In genomic region chr10:36779238-36779846, GRCh38 we compare ENCODE assay signal across 8 cellular contexts.
DNase-seq lines count a peak whose midpoint lies in the region; ATAC-seq and TF ChIP-seq lines count a peak whose summit lies in the region.

No MANE protein-coding gene starts in this region.

- H3K4me2 ChIP-seq in KMS-11: no peak overlapping the region

- H3K4me1 ChIP-seq in KMS-11 (ENCODE audit: low read depth, poor library complexity, severe bottlenecking) (no peaks in the 10 kb centered on the region), sigmoid colon (no peaks in the 10 kb centered on the region)

- DNase-seq in AG08395 (ENCODE audit: low spot score): peak; percentile 83
- peak; percentile 24 for DNase-seq in WTC11 (ENCODE audit: low spot score)
- no peak for DNase-seq in left cardiac atrium
- no peak for DNase-seq in sigmoid colon
- no peak for DNase-seq in NCI-H1417 treated with DMSO at 0.1 percent for 48 hours (lab: John Stamatoyannopoulos, UW)
- DNase-seq in activated CD4-positive, alpha-beta T cell treated with anti-CD3 and anti-CD28 coated beads, Interleukin-2, amount 50 U/mL, for 48 hours: no peak

- no peak overlapping the region for H3K4me3 ChIP-seq in KMS-11 (IDR thresholded peaks at IDR 0.05; ENCODE audit: insufficient read depth, low read depth, low read length)
- H3K4me3 ChIP-seq in sigmoid colon: no peak overlapping the region

- TF ChIP-seq EP300 in sigmoid colon (IDR thresholded peaks at IDR 0.05): no peak

- H3K27me3 ChIP-seq in KMS-11 (ENCODE audit: insufficient read depth, low read depth): no peaks in the 10 kb centered on the region
- H3K27me3 ChIP-seq in sigmoid colon: no peaks in the 10 kb centered on the region

- H3K9me3 ChIP-seq in sigmoid colon: no peaks in the 10 kb centered on the region

- H3K9me3 Mint-ChIP-seq in WTC11: peaks cover 3% of the 10 kb centered on the region; the same call in 1 of the 2 replicates

- no peaks in the 10 kb centered on the region for H3K79me2 ChIP-seq in KMS-11 (ENCODE audit: insufficient read depth, low read depth)

- no peak overlapping the region for H3K4me3 Mint-ChIP-seq in WTC11

- no peaks in the 10 kb centered on the region for H3K27me3 Mint-ChIP-seq in WTC11 (ENCODE audit: low read depth)

- no peak overlapping the region for H3K9ac ChIP-seq in KMS-11

- POLR2A ChIA-PET in WTC11 (lab: Charles Lee): interaction anchor here (0.6 kb wide), 1 partner anchor 102 kb away, joined by 15 read pairs; no protein-coding TSS in a partner anchor

- H3K36me3 ChIP-seq in KMS-11 (ENCODE audit: insufficient read depth): no peaks in the 10 kb centered on the region
- no peaks in the 10 kb centered on the region for H3K36me3 ChIP-seq in sigmoid colon

- peaks cover 6% of the 10 kb centered on the region for H3K4me1 Mint-ChIP-seq in WTC11

- CTCF ChIA-PET in WTC11 (lab: Charles Lee): interaction anchor here (0.5 to 1.7 kb wide), 22 partner anchors 9 to 1512 kb away, joined by 3 to 50 read pairs (median 4); no protein-coding TSS in a partner anchor

- no peak overlapping the region for H3K27ac Mint-ChIP-seq in WTC11

- TF ChIP-seq POLR2A in sigmoid colon (IDR thresholded peaks at IDR 0.05): no peak

- H3K36me3 Mint-ChIP-seq in WTC11: no peaks in the 10 kb centered on the region

- H2AFZ ChIP-seq in KMS-11 (ENCODE audit: low read depth): no peak overlapping the region

- no peaks in the 10 kb centered on the region for H4K20me1 ChIP-seq in KMS-11 (ENCODE audit: insufficient read depth)

- 8 to 14% methylated on average over 2 of the region's 2 CpGs for WGBS in sigmoid colon, 2 donors

- intact Hi-C loops in left cardiac atrium (cut with DNase I) (loop anchor here (2.0 to 5.0 kb wide), 2 partner anchors 1142 to 1145 kb away; no protein-coding TSS in a partner anchor), sigmoid colon (cut with DNase I) (loop anchor here (1.0 to 10.0 kb wide), 2 partner anchors 1144 to 1545 kb away; no protein-coding TSS in a partner anchor)

- TF ChIP-seq CTCF in KMS-11 (conservative IDR thresholded peaks at IDR 0.05; ENCODE audit: low read depth, low read length) (peak; percentile 56), WTC11 (IDR thresholded peaks at IDR 0.05) (no peak), sigmoid colon (IDR thresholded peaks at IDR 0.05) (peak; percentile 74 to 87 (median 82))

- H3K27ac ChIP-seq in KMS-11: no peak overlapping the region
- H3K27ac ChIP-seq in sigmoid colon: no peak overlapping the region

- ATAC-seq in WTC11 (peak; percentile 87), left cardiac atrium (peak; percentile 95), HG02981 (IDR thresholded peaks at IDR 0.05; ENCODE audit: unreplicated experiment) (no peak)

TF ChIP-seq in WTC11, 78 proteins besides CTCF, POLR2A, EP300 and RAD21 (continues in another document):
- no peak for TF ChIP-seq NR1H2 (CRISPR knock-in tag; IDR thresholded peaks at IDR 0.05)
- TF ChIP-seq ZNF281 (CRISPR knock-in tag; IDR thresholded peaks at IDR 0.05): no peak
- no peak for TF ChIP-seq ZNF263 (CRISPR knock-in tag; IDR thresholded peaks at IDR 0.05; ENCODE audit: low read depth)
- TF ChIP-seq, protein P1, sequence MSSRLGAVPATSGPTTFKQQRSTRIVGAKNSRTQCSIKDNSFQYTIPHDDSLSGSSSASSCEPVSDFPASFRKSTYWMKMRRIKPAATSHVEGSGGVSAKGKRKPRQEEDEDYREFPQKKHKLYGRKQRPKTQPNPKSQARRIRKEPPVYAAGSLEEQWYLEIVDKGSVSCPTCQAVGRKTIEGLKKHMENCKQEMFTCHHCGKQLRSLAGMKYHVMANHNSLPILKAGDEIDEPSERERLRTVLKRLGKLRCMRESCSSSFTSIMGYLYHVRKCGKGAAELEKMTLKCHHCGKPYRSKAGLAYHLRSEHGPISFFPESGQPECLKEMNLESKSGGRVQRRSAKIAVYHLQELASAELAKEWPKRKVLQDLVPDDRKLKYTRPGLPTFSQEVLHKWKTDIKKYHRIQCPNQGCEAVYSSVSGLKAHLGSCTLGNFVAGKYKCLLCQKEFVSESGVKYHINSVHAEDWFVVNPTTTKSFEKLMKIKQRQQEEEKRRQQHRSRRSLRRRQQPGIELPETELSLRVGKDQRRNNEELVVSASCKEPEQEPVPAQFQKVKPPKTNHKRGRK (CRISPR knock-in tag; IDR thresholded peaks at IDR 0.05; ENCODE audit: borderline replicate concordance): no peak
- TF ChIP-seq SOX15 (CRISPR knock-in tag; IDR thresholded peaks at IDR 0.05): no peak
- no peak for TF ChIP-seq KAT7 (CRISPR knock-in tag; IDR thresholded peaks at IDR 0.05; ENCODE audit: borderline replicate concordance)
- TF ChIP-seq, protein P2, sequence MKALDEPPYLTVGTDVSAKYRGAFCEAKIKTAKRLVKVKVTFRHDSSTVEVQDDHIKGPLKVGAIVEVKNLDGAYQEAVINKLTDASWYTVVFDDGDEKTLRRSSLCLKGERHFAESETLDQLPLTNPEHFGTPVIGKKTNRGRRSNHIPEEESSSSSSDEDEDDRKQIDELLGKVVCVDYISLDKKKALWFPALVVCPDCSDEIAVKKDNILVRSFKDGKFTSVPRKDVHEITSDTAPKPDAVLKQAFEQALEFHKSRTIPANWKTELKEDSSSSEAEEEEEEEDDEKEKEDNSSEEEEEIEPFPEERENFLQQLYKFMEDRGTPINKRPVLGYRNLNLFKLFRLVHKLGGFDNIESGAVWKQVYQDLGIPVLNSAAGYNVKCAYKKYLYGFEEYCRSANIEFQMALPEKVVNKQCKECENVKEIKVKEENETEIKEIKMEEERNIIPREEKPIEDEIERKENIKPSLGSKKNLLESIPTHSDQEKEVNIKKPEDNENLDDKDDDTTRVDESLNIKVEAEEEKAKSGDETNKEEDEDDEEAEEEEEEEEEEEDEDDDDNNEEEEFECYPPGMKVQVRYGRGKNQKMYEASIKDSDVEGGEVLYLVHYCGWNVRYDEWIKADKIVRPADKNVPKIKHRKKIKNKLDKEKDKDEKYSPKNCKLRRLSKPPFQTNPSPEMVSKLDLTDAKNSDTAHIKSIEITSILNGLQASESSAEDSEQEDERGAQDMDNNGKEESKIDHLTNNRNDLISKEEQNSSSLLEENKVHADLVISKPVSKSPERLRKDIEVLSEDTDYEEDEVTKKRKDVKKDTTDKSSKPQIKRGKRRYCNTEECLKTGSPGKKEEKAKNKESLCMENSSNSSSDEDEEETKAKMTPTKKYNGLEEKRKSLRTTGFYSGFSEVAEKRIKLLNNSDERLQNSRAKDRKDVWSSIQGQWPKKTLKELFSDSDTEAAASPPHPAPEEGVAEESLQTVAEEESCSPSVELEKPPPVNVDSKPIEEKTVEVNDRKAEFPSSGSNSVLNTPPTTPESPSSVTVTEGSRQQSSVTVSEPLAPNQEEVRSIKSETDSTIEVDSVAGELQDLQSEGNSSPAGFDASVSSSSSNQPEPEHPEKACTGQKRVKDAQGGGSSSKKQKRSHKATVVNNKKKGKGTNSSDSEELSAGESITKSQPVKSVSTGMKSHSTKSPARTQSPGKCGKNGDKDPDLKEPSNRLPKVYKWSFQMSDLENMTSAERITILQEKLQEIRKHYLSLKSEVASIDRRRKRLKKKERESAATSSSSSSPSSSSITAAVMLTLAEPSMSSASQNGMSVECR (CRISPR knock-in tag; IDR thresholded peaks at IDR 0.05; ENCODE audit: borderline replicate concordance): no peak
- TF ChIP-seq MYBL2 (CRISPR knock-in tag; IDR thresholded peaks at IDR 0.05): no peak
- no peak for TF ChIP-seq ZNF232 (CRISPR knock-in tag; IDR thresholded peaks at IDR 0.05)
- TF ChIP-seq SP1 (CRISPR knock-in tag; conservative IDR thresholded peaks at IDR 0.05): no peak
- no peak for TF ChIP-seq RORB (CRISPR knock-in tag; IDR thresholded peaks at IDR 0.05)

Comparison
In these comparisons a context has a peak if more than half of its experiments do, and no peak if none do; other contexts are left out.
1. DNase-seq: peak in AG08395 (single experiment) and WTC11 (single experiment); none in left cardiac atrium (single experiment), sigmoid colon (single experiment), NCI-H1417 treated with DMSO at 0.1 percent for 48 hours (single experiment) and activated CD4-positive, alpha-beta T cell treated with anti-CD3 and anti-CD28 coated beads, Interleukin-2, amount 50 U/mL, for 48 hours (0 of 2).